ENCODE assay signal across 1 cellular context in the genomic region with DNA sequence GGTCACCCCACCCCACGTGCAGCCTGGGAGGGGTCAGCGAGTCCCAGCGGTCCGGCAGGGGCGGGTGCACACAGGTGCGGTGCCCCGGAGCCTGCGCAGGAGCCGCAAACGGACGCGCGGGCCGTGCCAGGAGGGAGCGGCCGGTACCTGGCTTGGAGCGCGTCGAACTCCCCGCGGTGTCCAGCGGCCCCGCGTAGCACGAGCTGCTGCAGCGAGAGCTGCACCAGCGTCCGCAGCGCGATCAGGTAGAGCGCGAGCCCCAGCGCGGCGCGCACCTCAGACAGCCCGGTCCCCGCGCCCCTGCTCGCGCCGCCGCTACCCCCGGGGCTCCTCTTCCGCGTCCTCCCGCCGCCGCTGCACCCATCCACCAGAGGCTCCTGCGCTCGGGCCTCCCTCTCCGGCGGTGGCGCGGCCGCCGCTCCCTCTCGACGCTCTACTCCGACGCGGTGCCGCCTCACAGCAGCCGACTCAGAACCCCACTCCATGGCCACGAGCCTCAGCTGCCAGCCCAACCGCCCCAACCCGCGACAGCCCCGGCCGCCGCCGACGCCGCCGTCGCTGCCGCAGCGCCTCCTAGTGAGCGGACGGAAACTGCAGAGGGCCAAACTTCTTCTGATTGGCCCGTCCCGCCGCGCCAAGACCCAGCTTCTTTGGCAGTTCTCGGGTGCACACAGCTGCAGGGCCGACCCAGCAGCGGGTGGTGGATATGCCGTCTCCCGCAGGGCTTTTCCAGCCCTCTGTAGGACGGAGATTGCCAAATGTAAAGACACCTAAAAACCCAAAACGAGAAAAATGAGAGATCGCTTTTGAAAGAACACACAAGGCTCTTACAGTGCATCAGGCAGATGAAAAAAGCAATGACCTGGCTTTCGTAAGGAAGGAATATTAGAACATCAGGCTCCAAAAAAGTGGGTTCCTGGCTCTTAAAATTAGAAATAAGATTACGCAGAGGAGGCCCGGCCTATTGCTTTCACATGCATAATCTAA.
TF ChIP-seq lines count a peak whose summit lies in the region.

A gene with protein sequence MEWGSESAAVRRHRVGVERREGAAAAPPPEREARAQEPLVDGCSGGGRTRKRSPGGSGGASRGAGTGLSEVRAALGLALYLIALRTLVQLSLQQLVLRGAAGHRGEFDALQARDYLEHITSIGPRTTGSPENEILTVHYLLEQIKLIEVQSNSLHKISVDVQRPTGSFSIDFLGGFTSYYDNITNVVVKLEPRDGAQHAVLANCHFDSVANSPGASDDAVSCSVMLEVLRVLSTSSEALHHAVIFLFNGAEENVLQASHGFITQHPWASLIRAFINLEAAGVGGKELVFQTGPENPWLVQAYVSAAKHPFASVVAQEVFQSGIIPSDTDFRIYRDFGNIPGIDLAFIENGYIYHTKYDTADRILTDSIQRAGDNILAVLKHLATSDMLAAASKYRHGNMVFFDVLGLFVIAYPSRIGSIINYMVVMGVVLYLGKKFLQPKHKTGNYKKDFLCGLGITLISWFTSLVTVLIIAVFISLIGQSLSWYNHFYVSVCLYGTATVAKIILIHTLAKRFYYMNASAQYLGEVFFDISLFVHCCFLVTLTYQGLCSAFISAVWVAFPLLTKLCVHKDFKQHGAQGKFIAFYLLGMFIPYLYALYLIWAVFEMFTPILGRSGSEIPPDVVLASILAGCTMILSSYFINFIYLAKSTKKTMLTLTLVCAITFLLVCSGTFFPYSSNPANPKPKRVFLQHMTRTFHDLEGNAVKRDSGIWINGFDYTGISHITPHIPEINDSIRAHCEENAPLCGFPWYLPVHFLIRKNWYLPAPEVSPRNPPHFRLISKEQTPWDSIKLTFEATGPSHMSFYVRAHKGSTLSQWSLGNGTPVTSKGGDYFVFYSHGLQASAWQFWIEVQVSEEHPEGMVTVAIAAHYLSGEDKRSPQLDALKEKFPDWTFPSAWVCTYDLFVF (minus strand): TSS at position 575 of the 987 bp plus-strand sequence. CDS start 90 bp downstream, at position 485.

TF ChIP-seq in K562, 482 proteins besides CTCF, POLR2A, EP300 and RAD21 (continues in another document):
- TF ChIP-seq RREB1 (CRISPR knock-in tag; IDR thresholded peaks at IDR 0.05) (no peak), ERF (CRISPR knock-in tag; IDR thresholded peaks at IDR 0.05) (no peak), ATF6 (CRISPR knock-in tag; IDR thresholded peaks at IDR 0.05) (no peak), ZKSCAN8 (CRISPR knock-in tag; IDR thresholded peaks at IDR 0.05) (no peak), SRSF1 (IDR thresholded peaks at IDR 0.05; ENCODE audit: low read depth, low read length) (no peak), SUPT5H (IDR thresholded peaks at IDR 0.05) (peak; percentile 76), ARID2 (IDR thresholded peaks at IDR 0.05) (no peak), RCOR1 (IDR thresholded peaks at IDR 0.05; ENCODE audit: borderline replicate concordance in 1 of 2, low read depth in 2 of 2, low read length in 2 of 2) (peak in 1 of 2 experiments; percentile 49; a peak in 1 of 4 replicates), MYC (IDR thresholded peaks at IDR 0.05; ENCODE audit: low read depth, low read length) (peak; percentile 47; the same call in 1 of the 2 replicates), MYC (CRISPR knock-in tag; IDR thresholded peaks at IDR 0.05; ENCODE audit: borderline replicate concordance, low read depth) (no peak), YBX1 (IDR thresholded peaks at IDR 0.05) (no peak), ZC3H11A (IDR thresholded peaks at IDR 0.05; ENCODE audit: low read depth, low read length) (no peak), RBM34 (IDR thresholded peaks at IDR 0.05; ENCODE audit: borderline replicate concordance, insufficient read depth, low read length) (no peak), GTF2F1 (IDR thresholded peaks at IDR 0.05; ENCODE audit: low read depth, low read length) (no peak), TBP (optimal IDR thresholded peaks at IDR 0.05; ENCODE audit: low read depth, low read length) (peak; percentile 51), ZNF592 (IDR thresholded peaks at IDR 0.05) (no peak), HINFP (tag; conservative IDR thresholded peaks at IDR 0.05; ENCODE audit: low read depth) (no peak), RUNX1 (IDR thresholded peaks at IDR 0.05; ENCODE audit: low read depth) (no peak), ASH1L (IDR thresholded peaks at IDR 0.05; ENCODE audit: borderline replicate concordance, low read depth, partially characterized antibody) (no peak), TSC22D4 (tag; IDR thresholded peaks at IDR 0.05) (no peak), ELF4 (CRISPR knock-in tag; IDR thresholded peaks at IDR 0.05) (no peak), GABPB1 (CRISPR knock-in tag; IDR thresholded peaks at IDR 0.05) (peak; percentile 54), NRF1 (conservative IDR thresholded peaks at IDR 0.05 in 1 of 2, IDR thresholded peaks at IDR 0.05 in 1 of 2) (peak; percentile 86 to 89), STAT5B (CRISPR knock-in tag; IDR thresholded peaks at IDR 0.05) (no peak), YY1 (IDR thresholded peaks at IDR 0.05; ENCODE audit: borderline replicate concordance in 1 of 3, control insufficient read depth in 1 of 3, extremely low read depth in 1 of 3, insufficient read depth in 3 of 3, insufficient read length in 1 of 3, insufficient replicate concordance in 2 of 3, low read depth in 1 of 3, low read length in 2 of 3) (peak in 2 of 3 experiments; percentile 61 to 63), FOXA1 (IDR thresholded peaks at IDR 0.05; ENCODE audit: borderline replicate concordance) (no peak)
- TF ChIP-seq, protein P1, sequence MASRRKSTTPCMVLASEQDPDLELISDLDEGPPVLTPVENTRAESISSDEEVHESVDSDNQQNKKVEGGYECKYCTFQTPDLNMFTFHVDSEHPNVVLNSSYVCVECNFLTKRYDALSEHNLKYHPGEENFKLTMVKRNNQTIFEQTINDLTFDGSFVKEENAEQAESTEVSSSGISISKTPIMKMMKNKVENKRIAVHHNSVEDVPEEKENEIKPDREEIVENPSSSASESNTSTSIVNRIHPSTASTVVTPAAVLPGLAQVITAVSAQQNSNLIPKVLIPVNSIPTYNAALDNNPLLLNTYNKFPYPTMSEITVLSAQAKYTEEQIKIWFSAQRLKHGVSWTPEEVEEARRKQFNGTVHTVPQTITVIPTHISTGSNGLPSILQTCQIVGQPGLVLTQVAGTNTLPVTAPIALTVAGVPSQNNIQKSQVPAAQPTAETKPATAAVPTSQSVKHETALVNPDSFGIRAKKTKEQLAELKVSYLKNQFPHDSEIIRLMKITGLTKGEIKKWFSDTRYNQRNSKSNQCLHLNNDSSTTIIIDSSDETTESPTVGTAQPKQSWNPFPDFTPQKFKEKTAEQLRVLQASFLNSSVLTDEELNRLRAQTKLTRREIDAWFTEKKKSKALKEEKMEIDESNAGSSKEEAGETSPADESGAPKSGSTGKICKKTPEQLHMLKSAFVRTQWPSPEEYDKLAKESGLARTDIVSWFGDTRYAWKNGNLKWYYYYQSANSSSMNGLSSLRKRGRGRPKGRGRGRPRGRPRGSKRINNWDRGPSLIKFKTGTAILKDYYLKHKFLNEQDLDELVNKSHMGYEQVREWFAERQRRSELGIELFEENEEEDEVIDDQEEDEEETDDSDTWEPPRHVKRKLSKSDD (conservative IDR thresholded peaks at IDR 0.05; ENCODE audit: low read length): no peak
